Comparison of ENCODE assay signal across 11 cellular contexts in genomic region chr5:179697108-179697507, GRCh38. TPM values are rescaled to one million over a fixed set of nuclear protein-coding genes. Genes with fewer than 3 reads are reported as not detected.
A peak's percentile ranks its signal among the peaks of the same experiment; 100 is the strongest.
DNase-seq lines count a peak whose midpoint lies in the region; ATAC-seq and TF ChIP-seq lines count a peak whose summit lies in the region.
"Had no signal": no experiment of that assay in that cellular context is flagged by ENCODE, and none has a peak within 500 bp of the region (broad histone marks: within the 10 kb centered on the region; RNA-seq: fewer than 3 reads in every experiment).

No MANE protein-coding gene starts in this region.

- no peaks in the 10 kb centered on the region for H3K36me3 ChIP-seq in SU-DHL-6 (ENCODE audit: low read length)
- H3K36me3 ChIP-seq: WERI-Rb-1 had no signal

- H3K36me3 Mint-ChIP-seq in activated T-cell treated with anti-CD3 and anti-CD28 coated beads, Interleukin-2, amount 50 U/mL, for 4 hours (ENCODE audit: insufficient read depth), result peaks cover 10% of the 10 kb centered on the region
- no peaks in the 10 kb centered on the region for H3K36me3 Mint-ChIP-seq in glutamatergic neuron (ENCODE audit: unreplicated experiment)

- H3K27me3 ChIP-seq in SU-DHL-6 (ENCODE audit: low read length), result no peaks in the 10 kb centered on the region

- H3K4me1 Mint-ChIP-seq in activated T-cell treated with anti-CD3 and anti-CD28 coated beads, Interleukin-2, amount 50 U/mL, for 4 hours (ENCODE audit: low read depth), result peaks cover 22% of the 10 kb centered on the region
- peaks cover 10% of the 10 kb centered on the region for H3K4me1 Mint-ChIP-seq in glutamatergic neuron (ENCODE audit: low read depth, unreplicated experiment)
- H3K4me1 Mint-ChIP-seq in stimulated activated naive CD8-positive, alpha-beta T cell treated with anti-CD3 and anti-CD28 coated beads, Interleukin-15, amount 100 ng/mL, for 72 hours, result peaks cover 38% of the 10 kb centered on the region

- H3K9me2 ChIP-seq in SU-DHL-6 (replicated peaks; ENCODE audit: insufficient read depth, low read length), result no peaks in the 10 kb centered on the region

- H4K20me1 ChIP-seq in SU-DHL-6 (ENCODE audit: low read depth, low read length), result peaks cover 9% of the 10 kb centered on the region; the same call in 1 of the 2 replicates

- no peak overlapping the region for H3K27ac Mint-ChIP-seq in glutamatergic neuron (ENCODE audit: unreplicated experiment)
- H3K27ac Mint-ChIP-seq in stimulated activated naive CD8-positive, alpha-beta T cell treated with anti-CD3 and anti-CD28 coated beads, Interleukin-15, amount 100 ng/mL, for 72 hours, result peak overlapping the region; percentile 72 to 100

- no peak overlapping the region for H2AFZ ChIP-seq in SU-DHL-6 (ENCODE audit: low read depth, low read length, severe bottlenecking)

- no peaks in the 10 kb centered on the region for H3K9me3 Mint-ChIP-seq in activated T-cell treated with anti-CD3 and anti-CD28 coated beads, Interleukin-2, amount 50 U/mL, for 4 hours
- peaks cover 2% of the 10 kb centered on the region for H3K9me3 Mint-ChIP-seq in glutamatergic neuron (ENCODE audit: unreplicated experiment)
- no peaks in the 10 kb centered on the region for H3K9me3 Mint-ChIP-seq in stimulated activated naive CD8-positive, alpha-beta T cell treated with anti-CD3 and anti-CD28 coated beads, Interleukin-15, amount 100 ng/mL, for 72 hours

- H3K4me3 Mint-ChIP-seq in activated T-cell treated with anti-CD3 and anti-CD28 coated beads, Interleukin-2, amount 50 U/mL, for 4 hours, result peak overlapping the region; percentile 98
- H3K4me3 Mint-ChIP-seq in glutamatergic neuron (ENCODE audit: unreplicated experiment), result peak overlapping the region; percentile 59
- H3K4me3 Mint-ChIP-seq in stimulated activated naive CD8-positive, alpha-beta T cell treated with anti-CD3 and anti-CD28 coated beads, Interleukin-15, amount 100 ng/mL, for 72 hours, result peak overlapping the region; percentile 97

- no peak for ATAC-seq in activated T-cell treated with anti-CD3 and anti-CD28 coated beads, Interleukin-2, amount 50 U/mL, for 4 hours
- ATAC-seq in stimulated activated naive CD8-positive, alpha-beta T cell treated with anti-CD3 and anti-CD28 coated beads, Interleukin-15, amount 100 ng/mL, for 72 hours, result no peak
- no peak for ATAC-seq in GM18870 (IDR thresholded peaks at IDR 0.05; ENCODE audit: unreplicated experiment)

- no peak for DNase-seq in activated T-cell treated with anti-CD3 and anti-CD28 coated beads, Interleukin-2, amount 50 U/mL, for 4 hours
- no peak for DNase-seq in activated T-cell treated with anti-CD3 and anti-CD28 coated beads, Interleukin-2, amount 50 U/mL, for 48 hours
- DNase-seq in glutamatergic neuron (no peak), NCI-H2227 (lab: John Stamatoyannopoulos, UW; ENCODE audit: unreplicated experiment) (no peak), SIG-M5 treated with dmso at 0.1 percent for 504 hours (lab: John Stamatoyannopoulos, UW; ENCODE audit: unreplicated experiment) (no peak)
- no peak for DNase-seq in stimulated activated naive CD8-positive, alpha-beta T cell treated with anti-CD3 and anti-CD28 coated beads, Interleukin-15, amount 100 ng/mL, for 72 hours
- DNase-seq: NCI-H524 treated with DMSO at 0.1 percent for 48 hours; stimulated activated CD8-positive, alpha-beta memory T cell treated with anti-CD3 and anti-CD28 coated beads, Interleukin-4, amount 100 ng/mL, for 48 hours; WERI-Rb-1 had no signal

- H3K79me2 ChIP-seq in SU-DHL-6 (ENCODE audit: insufficient read depth, low read length), result peaks cover 33% of the 10 kb centered on the region

- H3F3A ChIP-seq in SU-DHL-6 (ENCODE audit: insufficient read depth), result peaks cover 9% of the 10 kb centered on the region; the same call in 1 of the 2 replicates

- no peaks in the 10 kb centered on the region for H3K27me3 Mint-ChIP-seq in activated T-cell treated with anti-CD3 and anti-CD28 coated beads, Interleukin-2, amount 50 U/mL, for 4 hours (ENCODE audit: low read depth)
- H3K27me3 Mint-ChIP-seq in glutamatergic neuron (ENCODE audit: unreplicated experiment), result peaks cover 6% of the 10 kb centered on the region
- H3K27me3 Mint-ChIP-seq in stimulated activated naive CD8-positive, alpha-beta T cell treated with anti-CD3 and anti-CD28 coated beads, Interleukin-15, amount 100 ng/mL, for 72 hours, result no peaks in the 10 kb centered on the region

- H3K9ac ChIP-seq in SU-DHL-6 (ENCODE audit: low read length), result peak overlapping the region; percentile 77

- TF ChIP-seq CTCF in SU-DHL-6 (IDR thresholded peaks at IDR 0.05; ENCODE audit: insufficient read depth, low read length, poor library complexity, severe bottlenecking) (no peak), glutamatergic neuron (IDR thresholded peaks at IDR 0.05; ENCODE audit: partially characterized antibody, unreplicated experiment) (no peak)

- H3K27ac ChIP-seq in SU-DHL-6 (ENCODE audit: low read depth, low read length), result peak overlapping the region; percentile 31; the same call in 1 of the 2 replicates

- H3K9me3 ChIP-seq in SU-DHL-6 (ENCODE audit: insufficient read depth, low read length), result no peaks in the 10 kb centered on the region

- H3K4me3 ChIP-seq in SU-DHL-6 (ENCODE audit: insufficient read depth, low read length, poor library complexity, severe bottlenecking), result peak overlapping the region; percentile 0

- H3K4me2 ChIP-seq in SU-DHL-6 (ENCODE audit: low read depth, low read length, poor library complexity, severe bottlenecking), result peak overlapping the region; percentile 94

RNA-seq across cellular contexts. Expression of gene CANX, which starts 1.7 kb away (rescaled TPM):
- 100 to 1,000 TPM; 630 to 693 (median 634) TPM for total RNA-seq in activated T-cell treated with anti-CD3 and anti-CD28 coated beads, Interleukin-2, amount 50 U/mL, for 4 hours
- 363 TPM for total RNA-seq in glutamatergic neuron (ENCODE audit: unreplicated experiment)

RNA-seq across cellular contexts. Expression of gene CBY3, which starts 16.3 kb away (rescaled TPM):
- total RNA-seq in activated T-cell treated with anti-CD3 and anti-CD28 coated beads, Interleukin-2, amount 50 U/mL, for 4 hours, result under 1 TPM in 2 of 3 donors, not detected in 1; 0.51 to 0.53 TPM
- total RNA-seq in glutamatergic neuron (ENCODE audit: unreplicated experiment), result not detected

RNA-seq across cellular contexts. Expression of gene MAML1, which starts 35.5 kb away (rescaled TPM):
- total RNA-seq in activated T-cell treated with anti-CD3 and anti-CD28 coated beads, Interleukin-2, amount 50 U/mL, for 4 hours, result 10 to 100 TPM; 24.5 to 27.5 (median 26.9) TPM
- 30.0 TPM for total RNA-seq in glutamatergic neuron (ENCODE audit: unreplicated experiment)
